25 cellular contexts compared by ENCODE assay signal in the genomic region with DNA sequence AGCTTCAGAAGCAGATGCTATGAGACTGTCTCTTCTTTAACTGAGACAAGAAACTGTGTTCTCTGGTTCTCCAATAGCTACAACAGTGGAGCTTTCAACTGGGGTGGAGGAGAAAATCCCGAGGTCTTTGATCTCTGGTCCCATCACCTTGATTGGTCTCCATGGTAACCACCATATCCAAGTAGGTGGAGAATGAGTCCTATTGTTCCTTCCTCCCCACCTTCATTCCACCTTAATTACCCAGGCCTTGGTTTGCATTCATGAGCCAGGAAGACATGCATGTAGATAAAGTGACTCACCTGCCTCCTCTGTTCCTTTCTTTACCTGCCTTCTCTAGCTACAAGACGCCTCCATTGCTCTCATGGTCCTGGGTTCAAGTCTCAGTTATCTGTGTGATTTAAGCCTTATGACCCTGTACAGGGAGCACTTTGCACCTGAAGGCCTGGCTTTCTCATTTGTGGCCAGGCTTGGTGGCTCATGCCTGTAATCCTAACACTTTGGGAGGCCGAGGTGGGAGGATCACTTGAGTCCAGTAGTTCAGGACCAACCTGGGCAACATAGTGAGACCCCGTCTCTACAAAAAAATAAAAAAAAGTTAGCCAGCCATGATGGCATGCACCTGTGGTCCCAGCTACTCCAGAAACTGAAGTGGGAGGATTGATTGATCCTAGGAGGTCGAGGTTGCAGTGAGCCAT.
DNase-seq lines count a peak whose midpoint lies in the region; ATAC-seq and TF ChIP-seq lines count a peak whose summit lies in the region.
"Had no signal": no experiment of that assay in that cellular context is flagged by ENCODE, and none has a peak within 500 bp of the region (broad histone marks: within the 10 kb centered on the region; RNA-seq: fewer than 3 reads in every experiment).

No MANE protein-coding gene starts in this region.

- CTCF ChIA-PET in Caco-2 (lab: Charles Lee), result interaction anchor here (0.6 kb wide), 1 partner anchor 23 kb away, joined by 3 read pairs; no protein-coding TSS in a partner anchor

- H3K27ac ChIP-seq in endodermal cell (ENCODE audit: low read depth, low read length), result no peak overlapping the region
- H3K27ac ChIP-seq: A549, heart left ventricle, neural progenitor cell had no signal

- intact Hi-C loops in Caco-2 (cut with micrococcal nuclease; ENCODE audit: unreplicated experiment), result no loop called here
- intact Hi-C loops in left ventricle myocardium superior (cut with micrococcal nuclease), result no loop called here

- TF ChIP-seq CTCF in Caco-2 (IDR thresholded peaks at IDR 0.05; ENCODE audit: insufficient read depth in 1 of 2, low read depth in 1 of 2, low read length in 1 of 2, severe bottlenecking in 1 of 2, unreplicated experiment in 1 of 2) (no peak), endodermal cell (conservative IDR thresholded peaks at IDR 0.05) (no peak)

- H3K4me1 ChIP-seq in Caco-2 (peaks cover 12% of the 10 kb centered on the region), endodermal cell (ENCODE audit: control insufficient read depth, insufficient read depth, low read length) (no peaks in the 10 kb centered on the region)
- H3K4me1 ChIP-seq: A549, BE2C had no signal

- H3K27me3 Mint-ChIP-seq in Caco-2 (ENCODE audit: insufficient read depth, unreplicated experiment) (no peaks in the 10 kb centered on the region), endodermal cell (ENCODE audit: insufficient read depth) (no peaks in the 10 kb centered on the region)
- H3K27me3 Mint-ChIP-seq: activated T-cell treated with anti-CD3 and anti-CD28 coated beads, Interleukin-2, amount 50 U/mL, for 24 hours; type B pancreatic cell had no signal

- H3K4me1 Mint-ChIP-seq in Caco-2 (ENCODE audit: low read depth, unreplicated experiment), result no peaks in the 10 kb centered on the region
- H3K4me1 Mint-ChIP-seq in endodermal cell, result peaks cover 3% of the 10 kb centered on the region
- H3K4me1 Mint-ChIP-seq: brain had no signal

- H3K4me3 Mint-ChIP-seq in Caco-2 (ENCODE audit: unreplicated experiment), result no peak overlapping the region
- no peak overlapping the region for H3K4me3 Mint-ChIP-seq in endodermal cell
- H3K4me3 Mint-ChIP-seq: activated T-cell treated with anti-CD3 and anti-CD28 coated beads, Interleukin-2, amount 50 U/mL, for 24 hours; brain; neural progenitor cell; T-helper 1 cell treated with Interleukin-12 subunit alpha and Interleukin-12 subunit beta and Interleukin-4 antibody, amounts not matched to agents 30 μg/mL and 1 μg/mL, for 36 hours; type B pancreatic cell had no signal

- ATAC-seq in GM19035 (IDR thresholded peaks at IDR 0.05; ENCODE audit: unreplicated experiment) (no peak), GM18520 (IDR thresholded peaks at IDR 0.05; ENCODE audit: unreplicated experiment) (no peak), left ventricle myocardium superior (no peak)
- ATAC-seq: A549, heart left ventricle had no signal

- H3K36me3 ChIP-seq in Caco-2 (ENCODE audit: control insufficient read depth, insufficient read depth, low read length) (no peaks in the 10 kb centered on the region), endodermal cell (ENCODE audit: control insufficient read depth, insufficient read depth, low read length) (no peaks in the 10 kb centered on the region)
- H3K36me3 ChIP-seq: BE2C, heart left ventricle, MG63, neural progenitor cell had no signal

- H3K9me3 ChIP-seq in Caco-2, result no peaks in the 10 kb centered on the region
- no peaks in the 10 kb centered on the region for H3K9me3 ChIP-seq in endodermal cell (ENCODE audit: control insufficient read depth, low read length)
- H3K9me3 ChIP-seq: A549, BE2C, MG63 had no signal

- H3K27me3 ChIP-seq in Caco-2 (replicated peaks; ENCODE audit: control insufficient read depth, insufficient read depth, low read length) (no peaks in the 10 kb centered on the region), endodermal cell (ENCODE audit: control insufficient read depth, insufficient read depth, low read length, poor library complexity, severe bottlenecking) (no peaks in the 10 kb centered on the region)
- H3K27me3 ChIP-seq: BE2C, heart left ventricle, MG63, neural progenitor cell had no signal

- POLR2A ChIA-PET in Caco-2 (lab: Charles Lee), result interaction anchor here (0.9 kb wide), 1 partner anchor 158 kb away, joined by 5 read pairs; a partner anchor contains a TSS

- no TSS peak for BruUV-seq in Caco-2 (replicated peaks; lab: Mats Ljungman, UMichigan)

- peak; percentile 20 to 42 for DNase-seq in Caco-2
- DNase-seq in M059J (ENCODE audit: low read depth), result peak; percentile 62
- DNase-seq in endodermal cell, result peak; percentile 81
- DNase-seq in kidney tubule cell (ENCODE audit: low spot score), result peak; percentile 36
- no peak for DNase-seq in glomerular visceral epithelial cell (ENCODE audit: extremely low spot score)
- DNase-seq in left ventricle myocardium superior, result no peak
- DNase-seq: activated CD4-positive, alpha-beta T cell treated with anti-CD3 and anti-CD28 coated beads for 4 hours; activated T-cell treated with anti-CD3 and anti-CD28 coated beads, Interleukin-2, amount 50 U/mL, for 24 hours; BE2C; DMS79; HCEC 1CT; heart left ventricle; IMR-90; MG63; NCI-H1417 treated with DMSO at 0.1 percent for 48 hours; NCI-H2081 treated with DMSO at 0.1 percent for 48 hours; NCI-H510A had no signal

- H3K4me3 ChIP-seq in Caco-2 (ENCODE audit: low read depth, low read length) (no peak overlapping the region), endodermal cell (ENCODE audit: low read length) (no peak overlapping the region)
- H3K4me3 ChIP-seq: A549, heart left ventricle, lung, MG63, neural progenitor cell had no signal

- peak overlapping the region; percentile 64 for H3K27ac Mint-ChIP-seq in Caco-2 (ENCODE audit: unreplicated experiment)
- no peak overlapping the region for H3K27ac Mint-ChIP-seq in endodermal cell
- H3K27ac Mint-ChIP-seq: activated T-cell treated with anti-CD3 and anti-CD28 coated beads, Interleukin-2, amount 50 U/mL, for 24 hours; brain; neural progenitor cell; T-helper 1 cell treated with Interleukin-12 subunit alpha and Interleukin-12 subunit beta and Interleukin-4 antibody, amounts not matched to agents 30 μg/mL and 1 μg/mL, for 36 hours; type B pancreatic cell had no signal

- H3K9me3 Mint-ChIP-seq in Caco-2 (ENCODE audit: unreplicated experiment) (no peaks in the 10 kb centered on the region), endodermal cell (no peaks in the 10 kb centered on the region)
- H3K9me3 Mint-ChIP-seq: brain; neural progenitor cell; T-helper 1 cell treated with Interleukin-12 subunit alpha and Interleukin-12 subunit beta and Interleukin-4 antibody, amounts not matched to agents 30 μg/mL and 1 μg/mL, for 36 hours; type B pancreatic cell had no signal

- H3K9ac ChIP-seq in endodermal cell (ENCODE audit: extremely low read depth, low read length, poor library complexity, severe bottlenecking), result no peak overlapping the region
- H3K9ac ChIP-seq: neural progenitor cell had no signal

- H3K36me3 Mint-ChIP-seq in Caco-2 (ENCODE audit: insufficient read depth, unreplicated experiment) (no peaks in the 10 kb centered on the region), endodermal cell (ENCODE audit: low read depth) (no peaks in the 10 kb centered on the region)
- H3K36me3 Mint-ChIP-seq: brain, neural progenitor cell, type B pancreatic cell had no signal

- 63 to 68% methylated on average over 5 of the region's 5 CpGs for WGBS in endodermal cell (ENCODE audit: insufficient coverage in 1 of 2, insufficient read length in 1 of 2), 2 experiments

Comparison
In these comparisons a context has a peak if more than half of its experiments do, and no peak if none do; other contexts are left out.
1. DNase-seq: peak in Caco-2 (2 of 2), M059J (single experiment), endodermal cell (single experiment) and kidney tubule cell (single experiment); none in glomerular visceral epithelial cell (single experiment) and left ventricle myocardium superior (single experiment).